In the genomic region with DNA sequence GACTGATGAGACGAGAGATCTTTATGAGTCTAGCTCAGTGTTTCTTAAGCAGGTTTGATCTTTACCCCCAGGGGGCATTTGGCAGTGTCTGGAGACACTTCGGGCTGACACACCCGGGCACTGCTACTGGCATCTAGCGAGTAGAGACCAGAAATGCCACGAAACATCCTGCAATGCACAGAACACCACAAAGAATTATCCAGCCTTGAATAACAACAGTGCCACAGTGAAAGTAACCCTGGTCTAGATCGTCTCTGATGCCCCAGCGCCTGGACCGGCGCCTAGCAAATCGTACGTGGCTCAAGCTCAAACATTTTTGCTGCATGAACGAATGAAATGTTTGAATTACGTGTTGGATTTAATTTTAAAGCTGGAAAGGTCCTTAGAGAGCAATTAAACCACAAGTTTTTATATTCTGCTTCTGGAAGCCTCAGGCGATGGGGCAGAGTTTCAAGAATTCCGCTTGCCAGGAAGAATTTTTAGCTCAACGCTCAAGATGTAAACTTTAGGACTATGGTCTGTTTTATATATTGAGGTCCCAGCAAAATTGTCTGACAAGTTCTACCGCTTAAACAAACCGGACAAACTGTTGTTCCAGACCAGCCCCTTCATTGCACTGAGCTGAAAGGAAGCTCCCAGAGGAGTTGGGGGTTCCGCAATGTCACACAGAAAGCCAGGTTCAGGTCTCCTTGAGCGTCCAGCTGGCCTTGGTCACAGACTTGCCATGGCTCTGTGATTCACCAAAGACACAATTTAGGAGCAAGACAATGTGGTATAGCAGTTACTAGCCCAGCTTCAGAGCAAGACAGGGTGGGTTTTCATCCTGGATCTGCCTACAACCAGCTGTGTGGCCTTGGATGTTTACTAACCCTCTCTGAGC, we compare ENCODE assay signal across 10 cellular contexts. TPM values are rescaled to one million over a fixed set of nuclear protein-coding genes. Genes with fewer than 3 reads are reported as not detected.
DNase-seq lines count a peak whose midpoint lies in the region; ATAC-seq, FAIRE-seq and TF ChIP-seq lines count a peak whose summit lies in the region.
"Had no signal": no experiment of that assay in that cellular context is flagged by ENCODE, and none has a peak within 500 bp of the region (broad histone marks: within the 10 kb centered on the region; RNA-seq: fewer than 3 reads in every experiment).

No MANE protein-coding gene starts in this region.

- ATAC-seq in Right ventricle myocardium superior (ENCODE audit: poor library complexity) = peak; percentile 46
- ATAC-seq in Right ventricle myocardium inferior = no peak
- peak; percentile 76 for ATAC-seq in aorta (ENCODE audit: low FRiP score)
- ATAC-seq in activated CD8-positive, alpha-beta T cell treated with anti-CD3 and anti-CD28 coated beads, Interleukin-2, amount 10 ng/mL, durations not matched to agents 7 days and 5 days = no peak
- ATAC-seq in GM18511 (IDR thresholded peaks at IDR 0.05; ENCODE audit: unreplicated experiment) = no peak

- H3K4me3 Mint-ChIP-seq in activated CD8-positive, alpha-beta T cell treated with anti-CD3 and anti-CD28 coated beads, Interleukin-2, amount 10 ng/mL, durations not matched to agents 7 days and 5 days = no peak overlapping the region
- H3K4me3 Mint-ChIP-seq: activated naive CD8-positive, alpha-beta T cell; CD4-positive, alpha-beta memory T cell had no signal

- H3K4me3 ChIP-seq in brain microvascular endothelial cell (ENCODE audit: low read depth, low read length) (no peak overlapping the region), kidney (ENCODE audit: low read length in 2 of 2) (peak overlapping the region in 1 of 2 donors; percentile 10), aorta (ENCODE audit: low read length in 2 of 2) (peak overlapping the region in 1 of 2 donors; percentile 9)

- no peaks in the 10 kb centered on the region for H3K36me3 Mint-ChIP-seq in activated CD8-positive, alpha-beta T cell treated with anti-CD3 and anti-CD28 coated beads, Interleukin-2, amount 10 ng/mL, durations not matched to agents 7 days and 5 days (ENCODE audit: low read depth)
- H3K36me3 Mint-ChIP-seq: activated naive CD8-positive, alpha-beta T cell; CD4-positive, alpha-beta memory T cell had no signal

- H3K36me3 ChIP-seq in brain microvascular endothelial cell (replicated peaks) = no peaks in the 10 kb centered on the region
- no peaks in the 10 kb centered on the region for H3K36me3 ChIP-seq in kidney (ENCODE audit: control insufficient read depth in 1 of 2, insufficient read depth in 2 of 2, low read length in 2 of 2)
- H3K36me3 ChIP-seq in aorta (ENCODE audit: control insufficient read depth in 1 of 2, insufficient read depth in 2 of 2, low read length in 1 of 2) = no peaks in the 10 kb centered on the region

- no peak overlapping the region for H3K9ac ChIP-seq in kidney (ENCODE audit: low read length in 2 of 2)

- H3K4me1 ChIP-seq in kidney (ENCODE audit: control insufficient read depth in 1 of 2, insufficient read depth in 1 of 2, low read depth in 1 of 2, low read length in 2 of 2) (peaks cover 0 to 5% of the 10 kb centered on the region in 2 donors), aorta (ENCODE audit: control insufficient read depth in 1 of 2, insufficient read depth in 2 of 2, low read length in 2 of 2) (peaks cover 0 to 3% of the 10 kb centered on the region in 2 donors)

- H3K9me3 Mint-ChIP-seq in activated CD8-positive, alpha-beta T cell treated with anti-CD3 and anti-CD28 coated beads, Interleukin-2, amount 10 ng/mL, durations not matched to agents 7 days and 5 days (ENCODE audit: insufficient read depth) = no peaks in the 10 kb centered on the region
- H3K9me3 Mint-ChIP-seq: CD4-positive, alpha-beta memory T cell had no signal

- POLR2A ChIA-PET in activated CD8-positive, alpha-beta T cell treated with anti-CD3 and anti-CD28 coated beads, Interleukin-2, amount 10 ng/mL, durations not matched to agents 7 days and 5 days (lab: Charles Lee) = no interaction called here

- intact Hi-C loops in Right ventricle myocardium superior (cut with DNase I) = no loop called here
- intact Hi-C loops in Right ventricle myocardium inferior (cut with DNase I) = loop anchor here (5.0 kb wide), 1 partner anchor 70 kb away; a partner anchor contains a TSS
- intact Hi-C loops in kidney (cut with DNase I) = no loop called here
- intact Hi-C loops in aorta (cut with DNase I) = loop anchor here (5.0 kb wide), 5 partner anchors 45 to 90 kb away; a partner anchor contains a TSS

- no peaks in the 10 kb centered on the region for H3K27me3 Mint-ChIP-seq in activated CD8-positive, alpha-beta T cell treated with anti-CD3 and anti-CD28 coated beads, Interleukin-2, amount 10 ng/mL, durations not matched to agents 7 days and 5 days (ENCODE audit: low read depth)
- H3K27me3 Mint-ChIP-seq: CD4-positive, alpha-beta memory T cell had no signal

- no peaks in the 10 kb centered on the region for H3K4me1 Mint-ChIP-seq in activated CD8-positive, alpha-beta T cell treated with anti-CD3 and anti-CD28 coated beads, Interleukin-2, amount 10 ng/mL, durations not matched to agents 7 days and 5 days (ENCODE audit: low read depth)
- H3K4me1 Mint-ChIP-seq: CD4-positive, alpha-beta memory T cell had no signal

- H3K27ac Mint-ChIP-seq in activated CD8-positive, alpha-beta T cell treated with anti-CD3 and anti-CD28 coated beads, Interleukin-2, amount 10 ng/mL, durations not matched to agents 7 days and 5 days = no peak overlapping the region
- H3K27ac Mint-ChIP-seq: activated naive CD8-positive, alpha-beta T cell; CD4-positive, alpha-beta memory T cell had no signal

- CTCF ChIA-PET in activated CD8-positive, alpha-beta T cell treated with anti-CD3 and anti-CD28 coated beads, Interleukin-2, amount 10 ng/mL, durations not matched to agents 7 days and 5 days (lab: Charles Lee) = no interaction called here

- H3K27me3 ChIP-seq in brain microvascular endothelial cell (replicated peaks) (no peaks in the 10 kb centered on the region), aorta (ENCODE audit: control insufficient read depth in 1 of 2, insufficient read depth in 2 of 2, low read length in 1 of 2) (no peaks in the 10 kb centered on the region)

- DNase-seq in Right ventricle myocardium superior (no peak), Right ventricle myocardium inferior (ENCODE audit: missing footprints) (no peak), brain microvascular endothelial cell (peak; percentile 10), kidney (peak; percentile 69), aorta (peak; percentile 74 to 85), NCI-H1092 treated with DMSO at 0.1 percent for 48 hours (lab: John Stamatoyannopoulos, UW) (no peak)
- DNase-seq in activated CD8-positive, alpha-beta T cell treated with anti-CD3 and anti-CD28 coated beads, Interleukin-2, amount 10 ng/mL, durations not matched to agents 7 days and 5 days = no peak
- DNase-seq: CD4-positive, alpha-beta memory T cell had no signal

- in situ Hi-C loops in brain microvascular endothelial cell (cut with HindIII; ENCODE audit: low pct_ligation_motif_present, low sequenced_read_pairs) = no loop called here

- WGBS in aorta, 2 donors = 4 to 6% methylated on average over 20 of the region's 20 CpGs

- no peaks in the 10 kb centered on the region for H3K9me3 ChIP-seq in kidney (ENCODE audit: control insufficient read depth in 1 of 2, low read length in 2 of 2)
- H3K9me3 ChIP-seq in aorta (ENCODE audit: control insufficient read depth, low read length) = no peaks in the 10 kb centered on the region

- FAIRE-seq in kidney (lab: Jason Lieb, UNC) = no peak

- peak; percentile 26 for TF ChIP-seq CTCF in brain microvascular endothelial cell (IDR thresholded peaks at IDR 0.05; ENCODE audit: low read depth, low read length, missing control alignments)
- no peak for TF ChIP-seq CTCF in kidney (IDR thresholded peaks at IDR 0.05; ENCODE audit: borderline replicate concordance, extremely low read depth, insufficient read depth)

- H3K27ac ChIP-seq in brain microvascular endothelial cell (no peak overlapping the region), kidney (ENCODE audit: low read depth in 2 of 2, low read length in 2 of 2) (no peak overlapping the region), aorta (ENCODE audit: low read depth in 1 of 2, low read length in 2 of 2) (peak overlapping the region; percentile 31 to 89)

RNA-seq across cellular contexts. Expression of a gene that starts 44.2 kb away (rescaled TPM):
- total RNA-seq in Right ventricle myocardium superior (256 TPM), Right ventricle myocardium inferior (250 TPM), kidney (67.7 TPM), aorta (1,000 to 10,000 TPM in 1 of 2 donors, 100 to 1,000 TPM in 1; 588 to 1,240 TPM)
- polyA plus RNA-seq in kidney (ENCODE audit: insufficient read depth, low read depth, low replicate concordance) (64.4 TPM), aorta (100 to 1,000 TPM in 1 of 2 donors, 10 to 100 TPM in 1; 97.7 to 554 TPM)
- 10 to 100 TPM; 51.0 to 61.7 TPM for total RNA-seq in activated CD8-positive, alpha-beta T cell treated with anti-CD3 and anti-CD28 coated beads, Interleukin-2, amount 10 ng/mL, durations not matched to agents 7 days and 5 days

Comparison
In these comparisons a context has a peak if more than half of its experiments do, and no peak if none do; other contexts are left out.
1. ATAC-seq: peak in Right ventricle myocardium superior (single experiment) and aorta (single experiment); none in Right ventricle myocardium inferior (single experiment), activated CD8-positive, alpha-beta T cell treated with anti-CD3 and anti-CD28 coated beads, Interleukin-2, amount 10 ng/mL, durations not matched to agents 7 days and 5 days (single experiment) and GM18511 (single experiment).
2. intact Hi-C loops: an anchor here in Right ventricle myocardium inferior (5.0 kb wide) and aorta (5.0 kb wide); none called in Right ventricle myocardium superior and kidney.
3. DNase-seq: peak in brain microvascular endothelial cell (single experiment), kidney (single experiment) and aorta (2 of 2); none in Right ventricle myocardium superior (single experiment), Right ventricle myocardium inferior (single experiment), activated CD8-positive, alpha-beta T cell treated with anti-CD3 and anti-CD28 coated beads, Interleukin-2, amount 10 ng/mL, durations not matched to agents 7 days and 5 days (single experiment) and NCI-H1092 treated with DMSO at 0.1 percent for 48 hours (single experiment).
4. H3K27ac ChIP-seq: peak in aorta (2 of 2); none in brain microvascular endothelial cell (single experiment) and kidney (0 of 2).